Comparison of ENCODE assay signal across 7 cellular contexts in genomic region chr15:51775967-51776816, GRCh38. TPM values are rescaled to one million over a fixed set of nuclear protein-coding genes. Genes with fewer than 3 reads are reported as not detected.
A peak's percentile ranks its signal among the peaks of the same experiment; 100 is the strongest.
DNase-seq lines count a peak whose midpoint lies in the region; ATAC-seq and TF ChIP-seq lines count a peak whose summit lies in the region.

No MANE protein-coding gene starts in this region.

- TF ChIP-seq CTCF in OCI-LY7 (conservative IDR thresholded peaks at IDR 0.05; ENCODE audit: low read length) (peak; percentile 85), glutamatergic neuron (IDR thresholded peaks at IDR 0.05; ENCODE audit: partially characterized antibody, unreplicated experiment) (peak; percentile 64)

- H3K9me3 Mint-ChIP-seq in activated T-helper 1 cell treated with anti-CD3 and anti-CD28 coated beads, Interleukin-12 subunit alpha, Interleukin-12 subunit beta, Interleukin-2, Interleukin-4 antibody, amounts not matched to agents 30 ng/mL and 10 ng/mL and 1 ng/mL, durations not matched to agents 14 hours and 24 hours and 36 hours = no peaks in the 10 kb centered on the region
- peaks cover 2% of the 10 kb centered on the region for H3K9me3 Mint-ChIP-seq in glutamatergic neuron (ENCODE audit: unreplicated experiment)

- H3K4me2 ChIP-seq in OCI-LY7 (ENCODE audit: low read length) = no peak overlapping the region

- peaks cover 7% of the 10 kb centered on the region for H3K4me1 Mint-ChIP-seq in activated T-helper 1 cell treated with anti-CD3 and anti-CD28 coated beads, Interleukin-12 subunit alpha, Interleukin-12 subunit beta, Interleukin-2, Interleukin-4 antibody, amounts not matched to agents 30 ng/mL and 10 ng/mL and 1 ng/mL, durations not matched to agents 14 hours and 24 hours and 36 hours (ENCODE audit: low read depth)
- no peaks in the 10 kb centered on the region for H3K4me1 Mint-ChIP-seq in glutamatergic neuron (ENCODE audit: low read depth, unreplicated experiment)

- H3K27ac Mint-ChIP-seq in activated T-helper 1 cell treated with anti-CD3 and anti-CD28 coated beads, Interleukin-12 subunit alpha, Interleukin-12 subunit beta, Interleukin-2, Interleukin-4 antibody, amounts not matched to agents 30 ng/mL and 10 ng/mL and 1 ng/mL, durations not matched to agents 14 hours and 24 hours and 36 hours = no peak overlapping the region
- H3K27ac Mint-ChIP-seq in glutamatergic neuron (ENCODE audit: unreplicated experiment) = peak overlapping the region; percentile 30

- no peaks in the 10 kb centered on the region for H3K36me3 ChIP-seq in OCI-LY7 (ENCODE audit: insufficient read depth, low read length)

- H3K9me2 ChIP-seq in OCI-LY7 (ENCODE audit: insufficient read depth, low read length) = no peaks in the 10 kb centered on the region

- CTCF ChIA-PET in OCI-LY7 (lab: Charles Lee; ENCODE audit: unreplicated experiment) = interaction anchor here (0.8 to 0.9 kb wide), 2 partner anchors 8 to 20 kb away, joined by 3 read pairs; no protein-coding TSS in a partner anchor

- H3K4me3 ChIP-seq in OCI-LY7 (ENCODE audit: low read depth, low read length, poor library complexity, severe bottlenecking) = no peak overlapping the region

- no peaks in the 10 kb centered on the region for H4K20me1 ChIP-seq in OCI-LY7 (ENCODE audit: insufficient read depth, low read length)

- peak; percentile 74 for DNase-seq in G401 (ENCODE audit: low spot score)
- DNase-seq in OCI-LY7 (ENCODE audit: low spot score) = peak; percentile 61
- peak; percentile 30 for DNase-seq in activated T-helper 1 cell treated with anti-CD3 and anti-CD28 coated beads, Interleukin-12 subunit alpha, Interleukin-12 subunit beta, Interleukin-2, Interleukin-4 antibody, amounts not matched to agents 30 ng/mL and 10 ng/mL and 1 ng/mL, durations not matched to agents 14 hours and 24 hours and 36 hours (ENCODE audit: low spot score)
- peak; percentile 63 for DNase-seq in glutamatergic neuron
- peak; percentile 77 for DNase-seq in pons (ENCODE audit: low spot score)

- H3K79me2 ChIP-seq in OCI-LY7 (ENCODE audit: insufficient read depth, low read depth, low read length) = no peaks in the 10 kb centered on the region

- H3K4me1 ChIP-seq in OCI-LY7 (ENCODE audit: insufficient read depth, low read length, poor library complexity, severe bottlenecking) = no peaks in the 10 kb centered on the region

- no peaks in the 10 kb centered on the region for H3K27me3 Mint-ChIP-seq in activated T-helper 1 cell treated with anti-CD3 and anti-CD28 coated beads, Interleukin-12 subunit alpha, Interleukin-12 subunit beta, Interleukin-2, Interleukin-4 antibody, amounts not matched to agents 30 ng/mL and 10 ng/mL and 1 ng/mL, durations not matched to agents 14 hours and 24 hours and 36 hours (ENCODE audit: insufficient read depth)
- no peaks in the 10 kb centered on the region for H3K27me3 Mint-ChIP-seq in glutamatergic neuron (ENCODE audit: unreplicated experiment)

- no peak overlapping the region for H3K27ac ChIP-seq in OCI-LY7 (ENCODE audit: low read depth, low read length, poor library complexity, severe bottlenecking)

- no peak overlapping the region for H2AFZ ChIP-seq in OCI-LY7 (ENCODE audit: low read length)

- peaks cover 5% of the 10 kb centered on the region for H3K36me3 Mint-ChIP-seq in activated T-helper 1 cell treated with anti-CD3 and anti-CD28 coated beads, Interleukin-12 subunit alpha, Interleukin-12 subunit beta, Interleukin-2, Interleukin-4 antibody, amounts not matched to agents 30 ng/mL and 10 ng/mL and 1 ng/mL, durations not matched to agents 14 hours and 24 hours and 36 hours (ENCODE audit: low read depth)
- no peaks in the 10 kb centered on the region for H3K36me3 Mint-ChIP-seq in glutamatergic neuron (ENCODE audit: unreplicated experiment)

- peak; percentile 47 for ATAC-seq in HG02588 (IDR thresholded peaks at IDR 0.05; ENCODE audit: unreplicated experiment)
- no peak for ATAC-seq in HG03378 (IDR thresholded peaks at IDR 0.05; ENCODE audit: unreplicated experiment)

- no peak overlapping the region for H3K4me3 Mint-ChIP-seq in activated T-helper 1 cell treated with anti-CD3 and anti-CD28 coated beads, Interleukin-12 subunit alpha, Interleukin-12 subunit beta, Interleukin-2, Interleukin-4 antibody, amounts not matched to agents 30 ng/mL and 10 ng/mL and 1 ng/mL, durations not matched to agents 14 hours and 24 hours and 36 hours
- no peak overlapping the region for H3K4me3 Mint-ChIP-seq in glutamatergic neuron (ENCODE audit: unreplicated experiment)

- BruUV-seq in OCI-LY7 (replicated peaks; lab: Mats Ljungman, UMichigan) = no TSS peak

- in situ Hi-C loops in G401 (cut with HindIII; ENCODE audit: low sequenced_read_pairs) = no loop called here

- no peaks in the 10 kb centered on the region for H3K9me3 ChIP-seq in OCI-LY7 (ENCODE audit: low read length)

- intact Hi-C loops in OCI-LY7 (cut with micrococcal nuclease; ENCODE audit: unreplicated experiment) = loop anchor here (1.0 kb wide), 1 partner anchor 126 kb away; no protein-coding TSS in a partner anchor
- intact Hi-C loops in activated T-helper 1 cell treated with anti-CD3 and anti-CD28 coated beads, Interleukin-12 subunit alpha, Interleukin-12 subunit beta, Interleukin-2, Interleukin-4 antibody, amounts not matched to agents 30 ng/mL and 10 ng/mL and 1 ng/mL, durations not matched to agents 14 hours and 24 hours and 36 hours (cut with micrococcal nuclease) = loop anchor here (1.0 to 5.0 kb wide), 4 partner anchors 39 to 239 kb away; partner anchors contain the start of genes LYSMD2 and TMOD3

- POLR2A ChIA-PET in OCI-LY7 (lab: Charles Lee) = no interaction called here

RNA-seq across cellular contexts. Expression of gene TMOD2, which starts 24.8 kb away (rescaled TPM):
- 0.03 TPM in 1 of 2 replicates, not detected in the other for total RNA-seq in G401 (2014; rRNA removed; shearing (Covaris generic))
- not detected in 2 replicates for total RNA-seq in OCI-LY7 (2014; rRNA removed; shearing (Covaris generic))
- 0.11 and 0.44 TPM in 2 replicates for total RNA-seq in OCI-LY7 (2022)
- total RNA-seq in activated T-helper 1 cell treated with anti-CD3 and anti-CD28 coated beads, Interleukin-12 subunit alpha, Interleukin-12 subunit beta, Interleukin-2, Interleukin-4 antibody, amounts not matched to agents 30 ng/mL and 10 ng/mL and 1 ng/mL, durations not matched to agents 14 hours and 24 hours and 36 hours = 4.1 and 4.5 TPM in 2 replicates
- 75.0 TPM for total RNA-seq in glutamatergic neuron (ENCODE audit: unreplicated experiment)

RNA-seq across cellular contexts. Expression of gene LYSMD2, which starts 38.7 kb away (rescaled TPM):
- not detected in 2 replicates for total RNA-seq in G401 (2014; rRNA removed; shearing (Covaris generic))
- not detected in 2 replicates for total RNA-seq in OCI-LY7 (2014; rRNA removed; shearing (Covaris generic))
- 0.50 and 0.89 TPM in 2 replicates for total RNA-seq in OCI-LY7 (2022)
- total RNA-seq in activated T-helper 1 cell treated with anti-CD3 and anti-CD28 coated beads, Interleukin-12 subunit alpha, Interleukin-12 subunit beta, Interleukin-2, Interleukin-4 antibody, amounts not matched to agents 30 ng/mL and 10 ng/mL and 1 ng/mL, durations not matched to agents 14 hours and 24 hours and 36 hours = 16.0 and 16.5 TPM in 2 replicates
- total RNA-seq in glutamatergic neuron (ENCODE audit: unreplicated experiment) = 0.78 TPM

RNA-seq across cellular contexts. Expression of gene TMOD3, which starts 53.3 kb away (rescaled TPM):
- 20.4 and 28.8 TPM in 2 replicates for total RNA-seq in G401 (2014; rRNA removed; shearing (Covaris generic))
- total RNA-seq in OCI-LY7 (2014; rRNA removed; shearing (Covaris generic)) = 17.4 and 31.5 TPM in 2 replicates
- total RNA-seq in OCI-LY7 (2022) (30.5 and 31.5 TPM in 2 replicates), glutamatergic neuron (ENCODE audit: unreplicated experiment) (29.2 TPM)
- 59.2 and 60.2 TPM in 2 replicates for total RNA-seq in activated T-helper 1 cell treated with anti-CD3 and anti-CD28 coated beads, Interleukin-12 subunit alpha, Interleukin-12 subunit beta, Interleukin-2, Interleukin-4 antibody, amounts not matched to agents 30 ng/mL and 10 ng/mL and 1 ng/mL, durations not matched to agents 14 hours and 24 hours and 36 hours

Comparison
In these comparisons a context has a peak if more than half of its experiments do, and no peak if none do; other contexts are left out.
1. RNA of gene TMOD2, which starts 24.8 kb away (total RNA-seq): 75.0 TPM in glutamatergic neuron (single experiment); 4.1 to 4.5 TPM in activated T-helper 1 cell treated with anti-CD3 and anti-CD28 coated beads, Interleukin-12 subunit alpha, Interleukin-12 subunit beta, Interleukin-2, Interleukin-4 antibody, amounts not matched to agents 30 ng/mL and 10 ng/mL and 1 ng/mL, durations not matched to agents 14 hours and 24 hours and 36 hours, 0.11 to 0.44 TPM in OCI-LY7 and 0.03 TPM in G401; every median in the first group is over 10 times any median in the second.
2. Peak in every context shown above with its lines, with median percentiles within 50 percentile points of each other: DNase-seq.